In genomic region chr2:100524331-100524730, GRCh38 we compare ENCODE assay signal across 16 cellular contexts. TPM values are rescaled to one million over a fixed set of nuclear protein-coding genes. Genes with fewer than 3 reads are reported as not detected.
A peak's percentile ranks its signal among the peaks of the same experiment; 100 is the strongest.
DNase-seq lines count a peak whose midpoint lies in the region; ATAC-seq and TF ChIP-seq lines count a peak whose summit lies in the region.
"Had no signal": no experiment of that assay in that cellular context is flagged by ENCODE, and none has a peak within 500 bp of the region (broad histone marks: within the 10 kb centered on the region; RNA-seq: fewer than 3 reads in every experiment).

No MANE protein-coding gene starts in this region.

- no peaks in the 10 kb centered on the region for H3K4me1 Mint-ChIP-seq in stimulated activated effector memory CD8-positive, alpha-beta T cell treated with anti-CD3 and anti-CD28 coated beads, Interleukin-12 subunit alpha, Interleukin-12 subunit beta, amount 100 ng/mL, for 72 hours
- no peaks in the 10 kb centered on the region for H3K4me1 Mint-ChIP-seq in osteocyte (ENCODE audit: unreplicated experiment)
- no peaks in the 10 kb centered on the region for H3K4me1 Mint-ChIP-seq in activated naive CD4-positive, alpha-beta T cell treated with anti-CD3 and anti-CD28 coated beads for 36 hours (ENCODE audit: low read depth)

- no peak overlapping the region for H3K4me3 ChIP-seq in fibroblast of the aortic adventitia (ENCODE audit: low read depth, low read length)

- H3K9me3 Mint-ChIP-seq in stimulated activated effector memory CD8-positive, alpha-beta T cell treated with anti-CD3 and anti-CD28 coated beads, Interleukin-12 subunit alpha, Interleukin-12 subunit beta, amount 100 ng/mL, for 72 hours: no peaks in the 10 kb centered on the region
- H3K9me3 Mint-ChIP-seq in osteocyte (ENCODE audit: unreplicated experiment): no peaks in the 10 kb centered on the region
- H3K9me3 Mint-ChIP-seq in activated naive CD4-positive, alpha-beta T cell treated with anti-CD3 and anti-CD28 coated beads for 36 hours: peaks cover 1% of the 10 kb centered on the region

- DNase-seq in ELR (ENCODE audit: low read depth): peak; percentile 58
- peak; percentile 61 for DNase-seq in M059J (ENCODE audit: low read depth)
- peak; percentile 37 for DNase-seq in fibroblast of the aortic adventitia (ENCODE audit: low read depth)
- DNase-seq in stimulated activated effector memory CD8-positive, alpha-beta T cell treated with anti-CD3 and anti-CD28 coated beads, Interleukin-12 subunit alpha, Interleukin-12 subunit beta, amount 100 ng/mL, for 72 hours (ENCODE audit: low spot score in 2 of 2): no peak
- DNase-seq in osteocyte (ENCODE audit: extremely low spot score, unreplicated experiment): no peak
- DNase-seq in activated naive CD4-positive, alpha-beta T cell treated with anti-CD3 and anti-CD28 coated beads for 36 hours: no peak
- DNase-seq: ACHN, Caco-2, NCI-H1105 treated with DMSO at 0.1 percent for 48 hours, NCI-H187, NCI-H748 treated with DMSO at 0.1 percent for 48 hours, OCI-M1, RPMI8226, SIG-M5 had no signal

- ATAC-seq in stimulated activated effector memory CD8-positive, alpha-beta T cell treated with anti-CD3 and anti-CD28 coated beads, Interleukin-12 subunit alpha, Interleukin-12 subunit beta, amount 100 ng/mL, for 72 hours: peak; percentile 67
- ATAC-seq in HG03469 (IDR thresholded peaks at IDR 0.05; ENCODE audit: unreplicated experiment): no peak

- no peak overlapping the region for H3K27ac Mint-ChIP-seq in stimulated activated effector memory CD8-positive, alpha-beta T cell treated with anti-CD3 and anti-CD28 coated beads, Interleukin-12 subunit alpha, Interleukin-12 subunit beta, amount 100 ng/mL, for 72 hours
- H3K27ac Mint-ChIP-seq in osteocyte (ENCODE audit: unreplicated experiment): no peak overlapping the region
- no peak overlapping the region for H3K27ac Mint-ChIP-seq in activated naive CD4-positive, alpha-beta T cell treated with anti-CD3 and anti-CD28 coated beads for 36 hours

- H3K36me3 Mint-ChIP-seq in stimulated activated effector memory CD8-positive, alpha-beta T cell treated with anti-CD3 and anti-CD28 coated beads, Interleukin-12 subunit alpha, Interleukin-12 subunit beta, amount 100 ng/mL, for 72 hours: no peaks in the 10 kb centered on the region
- H3K36me3 Mint-ChIP-seq in osteocyte (ENCODE audit: unreplicated experiment): no peaks in the 10 kb centered on the region
- no peaks in the 10 kb centered on the region for H3K36me3 Mint-ChIP-seq in activated naive CD4-positive, alpha-beta T cell treated with anti-CD3 and anti-CD28 coated beads for 36 hours (ENCODE audit: low read depth)

- intact Hi-C loops in activated naive CD4-positive, alpha-beta T cell treated with anti-CD3 and anti-CD28 coated beads for 36 hours (cut with micrococcal nuclease): no loop called here

- CTCF ChIA-PET in activated naive CD4-positive, alpha-beta T cell treated with anti-CD3 and anti-CD28 coated beads for 36 hours (lab: Charles Lee): no interaction called here

- peaks cover 10% of the 10 kb centered on the region for H3K27me3 Mint-ChIP-seq in osteocyte (ENCODE audit: unreplicated experiment)
- H3K27me3 Mint-ChIP-seq in activated naive CD4-positive, alpha-beta T cell treated with anti-CD3 and anti-CD28 coated beads for 36 hours (ENCODE audit: low read depth): no peaks in the 10 kb centered on the region

- H3K4me3 Mint-ChIP-seq in stimulated activated effector memory CD8-positive, alpha-beta T cell treated with anti-CD3 and anti-CD28 coated beads, Interleukin-12 subunit alpha, Interleukin-12 subunit beta, amount 100 ng/mL, for 72 hours: no peak overlapping the region
- no peak overlapping the region for H3K4me3 Mint-ChIP-seq in osteocyte (ENCODE audit: unreplicated experiment)
- no peak overlapping the region for H3K4me3 Mint-ChIP-seq in activated naive CD4-positive, alpha-beta T cell treated with anti-CD3 and anti-CD28 coated beads for 36 hours

- TF ChIP-seq CTCF in fibroblast of the aortic adventitia (IDR thresholded peaks at IDR 0.05; ENCODE audit: insufficient read depth, low read length) (no peak), osteocyte (IDR thresholded peaks at IDR 0.05) (no peak)

RNA-seq across cellular contexts. Expression of gene PDCL3, which starts 38.5 kb away (rescaled TPM):
- 10.9 and 18.7 TPM in 2 replicates for total RNA-seq in M059J (2014; rRNA removed; shearing (Covaris generic))
- 15.4 and 16.2 TPM in 2 replicates for total RNA-seq in fibroblast of the aortic adventitia (ENCODE audit: low replicate concordance)
- total RNA-seq in osteocyte: 20.4 and 22.1 TPM in 2 replicates
- 10 to 100 TPM; 42.2 to 42.8 TPM for total RNA-seq in activated naive CD4-positive, alpha-beta T cell treated with anti-CD3 and anti-CD28 coated beads for 36 hours

RNA-seq across cellular contexts. Expression of gene NMS, which starts 54.0 kb away (rescaled TPM):
- not detected in 2 replicates for total RNA-seq in M059J (2014; rRNA removed; shearing (Covaris generic))
- total RNA-seq in fibroblast of the aortic adventitia (ENCODE audit: low replicate concordance) (not detected in 2 replicates), osteocyte (not detected in 2 replicates)
- not detected for total RNA-seq in activated naive CD4-positive, alpha-beta T cell treated with anti-CD3 and anti-CD28 coated beads for 36 hours
- total RNA-seq: Caco-2, G401 had no signal

Comparison
In these comparisons a context has a peak if more than half of its experiments do, and no peak if none do; other contexts are left out.
1. DNase-seq: peak in ELR (single experiment), M059J (single experiment) and fibroblast of the aortic adventitia (single experiment); none in stimulated activated effector memory CD8-positive, alpha-beta T cell treated with anti-CD3 and anti-CD28 coated beads, Interleukin-12 subunit alpha, Interleukin-12 subunit beta, amount 100 ng/mL, for 72 hours (0 of 2), osteocyte (single experiment) and activated naive CD4-positive, alpha-beta T cell treated with anti-CD3 and anti-CD28 coated beads for 36 hours (single experiment).